ENCODE assay signal across 17 cellular contexts in genomic region chr21:35974801-35975200, GRCh38.
DNase-seq lines count a peak whose midpoint lies in the region; ATAC-seq and TF ChIP-seq lines count a peak whose summit lies in the region.
"Had no signal": no experiment of that assay in that cellular context is flagged by ENCODE, and none has a peak within 500 bp of the region (broad histone marks: within the 10 kb centered on the region; RNA-seq: fewer than 3 reads in every experiment).

No MANE protein-coding gene starts in this region.

- DNase-seq in EH (ENCODE audit: low read depth) (peak; percentile 33), NCI-H2029 treated with DMSO at 0.1 percent for 48 hours (lab: John Stamatoyannopoulos, UW) (peak; percentile 91), RWPE2 (ENCODE audit: low spot score) (no peak), mucosa of gallbladder (ENCODE audit: low spot score) (peak; percentile 23), left lobe of liver (ENCODE audit: low spot score) (no peak)
- DNase-seq: activated CD4-positive, CD25-positive, alpha-beta regulatory T cell; activated CD8-positive, alpha-beta memory T cell treated with anti-CD3 and anti-CD28 coated beads, Interleukin-2, amount 50 U/mL, for 4 hours; activated naive CD8-positive, alpha-beta T cell treated with anti-CD3 and anti-CD28 coated beads, Interleukin-2, amount 10 ng/mL, durations not matched to agents 7 days and 5 days; CD8-positive, alpha-beta memory T cell; dermis blood vessel endothelial cell; foreskin keratinocyte; kidney; naive thymus-derived CD8-positive, alpha-beta T cell; NCI-H526 treated with DMSO at 0.1 percent for 48 hours; testis had no signal

- TF ChIP-seq CTCF in RWPE2 (IDR thresholded peaks at IDR 0.05; ENCODE audit: poor library complexity, severe bottlenecking) = no peak

- no peaks in the 10 kb centered on the region for H3K9me3 ChIP-seq in RWPE2 (ENCODE audit: severe bottlenecking)
- H3K9me3 ChIP-seq: testis had no signal

- H3K27me3 ChIP-seq in RWPE2 (ENCODE audit: insufficient read depth, poor library complexity, severe bottlenecking) = no peaks in the 10 kb centered on the region
- H3K27me3 ChIP-seq: testis had no signal

- no peak overlapping the region for H3K4me3 ChIP-seq in RWPE2 (ENCODE audit: severe bottlenecking)
- H3K4me3 ChIP-seq: testis had no signal

- no peaks in the 10 kb centered on the region for H3K36me3 ChIP-seq in RWPE2 (ENCODE audit: low read depth)

- no peaks in the 10 kb centered on the region for H3K4me1 ChIP-seq in RWPE2 (ENCODE audit: insufficient read depth, poor library complexity, severe bottlenecking)
- H3K4me1 ChIP-seq: foreskin keratinocyte, testis had no signal

- H3K27ac ChIP-seq in RWPE2 (ENCODE audit: poor library complexity, severe bottlenecking) = no peak overlapping the region
- H3K27ac ChIP-seq: foreskin keratinocyte, testis had no signal

- peak; percentile 78 for ATAC-seq in RWPE2 (ENCODE audit: low read depth)
- no peak for ATAC-seq in left lobe of liver
- ATAC-seq in HG03469 (IDR thresholded peaks at IDR 0.05; ENCODE audit: unreplicated experiment) = no peak
- no peak for ATAC-seq in GM21447 (IDR thresholded peaks at IDR 0.05; ENCODE audit: unreplicated experiment)
- ATAC-seq: foreskin keratinocyte; naive thymus-derived CD8-positive, alpha-beta T cell had no signal

Comparison
In these comparisons a context has a peak if more than half of its experiments do, and no peak if none do; other contexts are left out.
1. DNase-seq: peak in EH (single experiment), NCI-H2029 treated with DMSO at 0.1 percent for 48 hours (single experiment) and mucosa of gallbladder (single experiment); none in RWPE2 (single experiment) and left lobe of liver (single experiment).